ENCODE assay signal across 8 cellular contexts in genomic region chr2:38947241-38948239, GRCh38. TPM values are rescaled to one million over a fixed set of nuclear protein-coding genes. Genes with fewer than 3 reads are reported as not detected.
DNase-seq lines count a peak whose midpoint lies in the region; ATAC-seq lines count a peak whose summit lies in the region.

No MANE protein-coding gene starts in this region.

- ATAC-seq in activated naive CD4-positive, alpha-beta T cell treated with anti-CD3 and anti-CD28 coated beads, Interleukin-2, amount 50 U/mL, for 72 hours: peak; percentile 71 to 81
- ATAC-seq in Right ventricle myocardium superior (ENCODE audit: poor library complexity) (peak; percentile 72), HG03439 (IDR thresholded peaks at IDR 0.05; ENCODE audit: unreplicated experiment) (no peak)

- intact Hi-C loops in Right ventricle myocardium superior (cut with DNase I): loop anchor here (5.0 kb wide), 1 partner anchor 285 kb away; no protein-coding TSS in a partner anchor

- no peaks in the 10 kb centered on the region for H3K36me3 Mint-ChIP-seq in activated naive CD4-positive, alpha-beta T cell treated with anti-CD3 and anti-CD28 coated beads, Interleukin-2, amount 50 U/mL, for 72 hours

- no peaks in the 10 kb centered on the region for H3K9me3 Mint-ChIP-seq in activated naive CD4-positive, alpha-beta T cell treated with anti-CD3 and anti-CD28 coated beads, Interleukin-2, amount 50 U/mL, for 72 hours

- H3K27ac Mint-ChIP-seq in activated naive CD4-positive, alpha-beta T cell treated with anti-CD3 and anti-CD28 coated beads, Interleukin-2, amount 50 U/mL, for 72 hours: no peak overlapping the region

- DNase-seq in DMS 273 treated with DMSO at 0.1 percent for 48 hours (lab: John Stamatoyannopoulos, UW) (peak; percentile 44), H4 (ENCODE audit: low spot score) (peak; percentile 83), NCI-H1092 (lab: John Stamatoyannopoulos, UW) (peak; percentile 38), SKM-1 (lab: John Stamatoyannopoulos, UW; ENCODE audit: unreplicated experiment) (peak; percentile 64), Right ventricle myocardium superior (peak; percentile 75), putamen (ENCODE audit: low spot score) (peak; percentile 37)
- peak in 1 of 2 donors; percentile 70 for DNase-seq in activated naive CD4-positive, alpha-beta T cell treated with anti-CD3 and anti-CD28 coated beads, Interleukin-2, amount 50 U/mL, for 72 hours (ENCODE audit: low spot score in 2 of 2)

RNA-seq across cellular contexts. Expression of gene ARHGEF33, which starts 57.9 kb away (rescaled TPM):
- total RNA-seq in H4 (2014; rRNA removed; shearing (Covaris generic)): not detected in 2 replicates
- under 1 TPM; 0.14 to 0.19 TPM for total RNA-seq in activated naive CD4-positive, alpha-beta T cell treated with anti-CD3 and anti-CD28 coated beads, Interleukin-2, amount 50 U/mL, for 72 hours
- total RNA-seq in Right ventricle myocardium superior: 0.32 TPM
